In genomic region chr15:85541744-85542143, GRCh38 we compare ENCODE assay signal across 10 cellular contexts.
A peak's percentile ranks its signal among the peaks of the same experiment; 100 is the strongest.
DNase-seq lines count a peak whose midpoint lies in the region; ATAC-seq and TF ChIP-seq lines count a peak whose summit lies in the region.
"Had no signal": no experiment of that assay in that cellular context is flagged by ENCODE, and none has a peak within 500 bp of the region (broad histone marks: within the 10 kb centered on the region; RNA-seq: fewer than 3 reads in every experiment).

No MANE protein-coding gene starts in this region.

- no peak for DNase-seq in CD4-positive, alpha-beta memory T cell
- DNase-seq in colonic mucosa (no peak), OCI-M2 (lab: John Stamatoyannopoulos, UW; ENCODE audit: unreplicated experiment) (no peak)
- DNase-seq in stimulated activated CD8-positive, alpha-beta memory T cell treated with anti-CD3 and anti-CD28 coated beads, Interleukin-4, amount 100 ng/mL, for 48 hours: no peak
- DNase-seq: GF-D8, NCI-H2029 treated with DMSO at 0.1 percent for 48 hours had no signal

- POLR2A ChIA-PET in CD4-positive, alpha-beta memory T cell (lab: Charles Lee; ENCODE audit: partially characterized antibody): interaction anchor here (1.2 kb wide), 2 partner anchors 9 to 13 kb away, joined by 3 to 5 read pairs; no protein-coding TSS in a partner anchor

- H3K4me1 ChIP-seq in CD4-positive, alpha-beta memory T cell (ENCODE audit: insufficient read depth, low read length): peaks cover 35% of the 10 kb centered on the region
- H3K4me1 ChIP-seq in colonic mucosa: peaks cover 20% of the 10 kb centered on the region

- CTCF ChIA-PET in CD4-positive, alpha-beta memory T cell (lab: Charles Lee; ENCODE audit: partially characterized antibody): interaction anchor here (0.6 to 2.3 kb wide), 5 partner anchors 23 to 188 kb away, joined by 3 to 6 read pairs (median 3); no protein-coding TSS in a partner anchor

- H3K36me3 Mint-ChIP-seq in CD4-positive, alpha-beta memory T cell: peaks cover 33 to 44% of the 10 kb centered on the region in 2 donors

- no peaks in the 10 kb centered on the region for H3K9me3 Mint-ChIP-seq in CD4-positive, alpha-beta memory T cell

- H3K4me3 ChIP-seq in CD4-positive, alpha-beta memory T cell (ENCODE audit: low read length in 2 of 2): no peak overlapping the region
- no peak overlapping the region for H3K4me3 ChIP-seq in colonic mucosa

- H3K27ac Mint-ChIP-seq in CD4-positive, alpha-beta memory T cell: peak overlapping the region in 4 of 7 donors; percentile 33 to 82 (median 47)

- H3K9me3 ChIP-seq in CD4-positive, alpha-beta memory T cell (ENCODE audit: control insufficient read depth in 1 of 2, low read length in 2 of 2): no peaks in the 10 kb centered on the region
- H3K9me3 ChIP-seq in colonic mucosa: no peaks in the 10 kb centered on the region

- H3K27me3 ChIP-seq in CD4-positive, alpha-beta memory T cell (ENCODE audit: insufficient read depth, low read length): no peaks in the 10 kb centered on the region
- H3K27me3 ChIP-seq in colonic mucosa: no peaks in the 10 kb centered on the region

- H3K27ac ChIP-seq in CD4-positive, alpha-beta memory T cell (ENCODE audit: low read depth, low read length): no peak overlapping the region
- peak overlapping the region; percentile 81 for H3K27ac ChIP-seq in colonic mucosa

- H3K9ac ChIP-seq in colonic mucosa (ENCODE audit: low read depth in 2 of 2, low read length in 2 of 2): no peak overlapping the region

- intact Hi-C loops in CD4-positive, alpha-beta memory T cell (cut with micrococcal nuclease): no loop called here
- intact Hi-C loops in colonic mucosa (cut with DNase I): no loop called here

- H3K36me3 ChIP-seq in CD4-positive, alpha-beta memory T cell (ENCODE audit: insufficient read depth, low read length): no peaks in the 10 kb centered on the region
- no peaks in the 10 kb centered on the region for H3K36me3 ChIP-seq in colonic mucosa

- H3K27me3 Mint-ChIP-seq in CD4-positive, alpha-beta memory T cell: no peaks in the 10 kb centered on the region

- peaks cover 50 to 65% (median 59%) of the 10 kb centered on the region in 4 donors for H3K4me1 Mint-ChIP-seq in CD4-positive, alpha-beta memory T cell

- peak overlapping the region in 1 of 8 donors; percentile 22 for H3K4me3 Mint-ChIP-seq in CD4-positive, alpha-beta memory T cell

- ATAC-seq in GM19043 (IDR thresholded peaks at IDR 0.05; ENCODE audit: low read depth, unreplicated experiment) (peak; percentile 49), HG03460 (IDR thresholded peaks at IDR 0.05; ENCODE audit: unreplicated experiment) (peak; percentile 76), HG02588 (IDR thresholded peaks at IDR 0.05; ENCODE audit: unreplicated experiment) (no peak), HG02623 (IDR thresholded peaks at IDR 0.05; ENCODE audit: unreplicated experiment) (no peak)

- TF ChIP-seq CTCF in colonic mucosa (IDR thresholded peaks at IDR 0.05): no peak

Comparison
In these comparisons a context has a peak if more than half of its experiments do, and no peak if none do; other contexts are left out.
1. ATAC-seq: peak in GM19043 (single experiment) and HG03460 (single experiment); none in HG02588 (single experiment) and HG02623 (single experiment).